In the genomic region with DNA sequence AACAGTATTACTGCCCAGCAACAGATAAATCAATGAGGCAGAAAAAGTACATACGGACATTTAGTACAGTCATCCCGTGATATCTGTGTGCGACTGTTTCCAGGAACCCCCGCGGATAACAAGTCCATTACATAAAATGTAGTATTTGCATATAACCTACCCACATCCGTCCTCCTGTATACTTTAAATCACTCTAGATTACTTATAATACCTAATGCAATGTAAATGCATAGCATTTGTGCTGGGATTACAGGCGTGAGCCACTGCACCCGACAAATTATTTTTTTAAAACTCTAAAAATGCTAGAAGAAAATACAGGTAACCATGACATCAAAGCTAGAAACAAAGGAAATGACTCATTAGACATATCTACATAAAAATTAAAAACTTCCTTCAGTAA, we compare ENCODE assay signal across 14 cellular contexts.
DNase-seq lines count a peak whose midpoint lies in the region; ATAC-seq lines count a peak whose summit lies in the region.
"Had no signal": no experiment of that assay in that cellular context is flagged by ENCODE, and none has a peak within 500 bp of the region (broad histone marks: within the 10 kb centered on the region; RNA-seq: fewer than 3 reads in every experiment).

No MANE protein-coding gene starts in this region.

- H3K9ac ChIP-seq in endocrine pancreas (ENCODE audit: control insufficient read depth, insufficient read depth, low read length) = no peak overlapping the region

- in situ Hi-C loops in SK-MEL-5 (cut with HindIII; ENCODE audit: low pct_unique_long_range_greater_than_20kb, low sequenced_read_pairs) = no loop called here

- no peaks in the 10 kb centered on the region for H3K36me3 ChIP-seq in ACC112 (ENCODE audit: insufficient read depth, low read length)
- H3K36me3 ChIP-seq in endocrine pancreas (ENCODE audit: control insufficient read depth, insufficient read depth, low read length) = no peaks in the 10 kb centered on the region

- DNase-seq in ELR (ENCODE audit: low read depth) (peak; percentile 47), SK-MEL-5 (ENCODE audit: low read depth, low spot score) (peak; percentile 61), NCI-H187 (lab: John Stamatoyannopoulos, UW) (no peak), NCI-H146 treated with DMSO at 0.1 percent for 48 hours (lab: John Stamatoyannopoulos, UW; ENCODE audit: unreplicated experiment) (no peak)
- DNase-seq: activated CD8-positive, alpha-beta memory T cell treated with anti-CD3 and anti-CD28 coated beads for 24 hours; CD8-positive, alpha-beta T cell; effector CD4-positive, alpha-beta T cell; foreskin melanocyte; Kasumi-1; NCI-H2081 treated with DMSO at 0.1 percent for 48 hours had no signal

- H3K27me3 ChIP-seq in ACC112 (ENCODE audit: insufficient read depth, low read length) (no peaks in the 10 kb centered on the region), endocrine pancreas (ENCODE audit: control insufficient read depth, insufficient read depth, low read length) (no peaks in the 10 kb centered on the region)

- H2AFZ ChIP-seq in ACC112 (ENCODE audit: low read length, unreplicated experiment) = no peak overlapping the region

- H3K4me1 ChIP-seq in ACC112 (ENCODE audit: control insufficient read depth, insufficient read depth, low read length, unreplicated experiment) (peaks cover 21% of the 10 kb centered on the region), endocrine pancreas (ENCODE audit: control insufficient read depth, insufficient read depth, low read length) (no peaks in the 10 kb centered on the region)

- H3K27ac ChIP-seq in ACC112 (ENCODE audit: low read depth, low read length) = no peak overlapping the region

- peaks cover 10% of the 10 kb centered on the region for H3K79me2 ChIP-seq in ACC112 (ENCODE audit: control insufficient read depth, insufficient read depth, low read length, unreplicated experiment)

- ATAC-seq in GM21529 (IDR thresholded peaks at IDR 0.05; ENCODE audit: unreplicated experiment) = no peak
- ATAC-seq in HG03039 (IDR thresholded peaks at IDR 0.05; ENCODE audit: unreplicated experiment) = no peak
- ATAC-seq: CD8-positive, alpha-beta T cell had no signal

- H3K4me3 ChIP-seq in ACC112 (ENCODE audit: low read depth, low read length) (peak overlapping the region; percentile 78), endocrine pancreas (ENCODE audit: control insufficient read depth, insufficient read depth, low read length) (peak overlapping the region; percentile 88)

- no peaks in the 10 kb centered on the region for H3K9me3 ChIP-seq in endocrine pancreas (ENCODE audit: control insufficient read depth, low read length)

Comparison
In these comparisons a context has a peak if more than half of its experiments do, and no peak if none do; other contexts are left out.
1. DNase-seq: peak in ELR (single experiment) and SK-MEL-5 (single experiment); none in NCI-H187 (0 of 2) and NCI-H146 treated with DMSO at 0.1 percent for 48 hours (single experiment).